ENCODE assay signal across 24 cellular contexts in genomic region chr5:141810702-141811101, GRCh38.
"Had no signal": no experiment of that assay in that cellular context is flagged by ENCODE, and none has a peak within 500 bp of the region (broad histone marks: within the 10 kb centered on the region; RNA-seq: fewer than 3 reads in every experiment).

No MANE protein-coding gene starts in this region.

- DNase-seq: dermis blood vessel endothelial cell; effector memory CD4-positive, alpha-beta T cell; esophagus squamous epithelium; foreskin melanocyte; glutamatergic neuron; heart right ventricle; hippocampal formation; left cardiac atrium; left lung; mammary epithelial cell; midbrain; naive thymus-derived CD4-positive, alpha-beta T cell; stimulated activated CD4-positive, alpha-beta T cell treated with anti-CD3 and anti-CD28 coated beads, Interleukin-4, amount 100 ng/mL, for 4 hours; stimulated activated naive CD8-positive, alpha-beta T cell treated with anti-CD3 and anti-CD28 coated beads, Interleukin-15, Interleukin-2, amounts not matched to agents 100 U/mL and 50 U/mL, for 24 hours; testis; tibial artery; upper lobe of left lung had no signal

- H3K9me3 ChIP-seq: esophagus squamous epithelium, heart right ventricle, left lung, neutrophil, testis, tibial artery, upper lobe of left lung had no signal

- H3K27ac ChIP-seq: coronary artery, esophagus squamous epithelium, heart right ventricle, left lung, neutrophil, parathyroid adenoma, testis, tibial artery, upper lobe of left lung had no signal

- H3K4me3 ChIP-seq: esophagus squamous epithelium, heart right ventricle, left lung, smooth muscle cell, tibial artery, upper lobe of left lung had no signal

- H3K27me3 ChIP-seq: testis, upper lobe of left lung had no signal

- H3K36me3 ChIP-seq: esophagus squamous epithelium, heart right ventricle, left lung, neutrophil, tibial artery, upper lobe of left lung had no signal

- ATAC-seq: heart right ventricle, sciatic nerve had no signal

- H3K79me2 ChIP-seq: parathyroid adenoma had no signal

- H3K9ac ChIP-seq: parathyroid adenoma had no signal

- FAIRE-seq: islet of Langerhans, urothelium cell line had no signal
